14 cellular contexts compared by ENCODE assay signal in the genomic region with DNA sequence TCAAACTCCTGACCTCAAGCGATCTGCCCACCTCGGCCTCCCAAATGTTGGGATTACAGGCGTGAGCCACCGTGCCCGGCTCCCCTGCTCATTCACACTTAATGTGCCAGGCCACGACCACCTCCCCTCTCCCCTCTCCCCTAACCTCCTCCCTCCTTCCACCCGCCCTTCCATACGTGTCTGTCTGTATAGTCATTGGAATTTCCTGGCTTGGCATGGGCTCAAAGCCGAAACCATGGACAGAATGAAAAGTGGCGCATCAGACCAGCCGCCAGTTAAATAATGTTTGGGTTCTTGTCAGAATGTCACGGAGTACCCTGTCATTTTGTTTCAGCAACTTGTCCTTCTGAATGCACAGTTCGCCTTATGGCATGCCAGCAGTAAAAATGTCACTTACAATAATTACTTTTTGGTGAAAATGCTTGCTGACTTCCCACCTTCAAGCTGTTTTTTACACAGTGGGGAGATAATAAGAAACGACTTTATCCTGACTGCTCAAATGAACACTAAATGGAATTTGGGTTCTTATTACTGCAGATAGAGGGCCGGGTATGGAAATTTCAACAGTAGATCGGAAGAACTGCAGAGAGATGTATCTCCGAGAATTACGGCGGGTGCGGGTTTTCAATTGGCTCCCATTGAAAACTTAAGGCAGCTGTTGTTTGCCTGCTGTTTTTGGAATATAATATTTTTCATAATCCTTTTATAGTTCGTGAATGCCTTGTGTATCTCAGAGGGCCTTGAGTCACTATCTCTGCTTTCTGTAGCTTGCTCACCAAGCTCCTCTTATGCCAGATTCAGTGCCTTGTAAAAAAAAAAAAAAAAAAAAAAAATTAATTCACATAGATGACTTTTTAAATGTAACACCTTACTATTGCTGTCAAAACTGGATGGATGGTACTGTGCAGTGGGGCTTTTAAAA.
A peak's percentile ranks its signal among the peaks of the same experiment; 100 is the strongest.
DNase-seq lines count a peak whose midpoint lies in the region; ATAC-seq and TF ChIP-seq lines count a peak whose summit lies in the region.
"Had no signal": no experiment of that assay in that cellular context is flagged by ENCODE, and none has a peak within 500 bp of the region (broad histone marks: within the 10 kb centered on the region; RNA-seq: fewer than 3 reads in every experiment).

No MANE protein-coding gene starts in this region.

- no peaks in the 10 kb centered on the region for H3K9me3 ChIP-seq in A673 (ENCODE audit: low read depth, low read length, poor library complexity, severe bottlenecking)
- H3K9me3 ChIP-seq in Caco-2: no peaks in the 10 kb centered on the region

- POLR2A ChIA-PET in A673 (lab: Charles Lee; ENCODE audit: low non-redundant PET): no interaction called here
- POLR2A ChIA-PET in Caco-2 (lab: Charles Lee): no interaction called here

- no peak overlapping the region for H3K4me3 ChIP-seq in A673 (ENCODE audit: low read depth, low read length, poor library complexity, severe bottlenecking)
- H3K4me3 ChIP-seq in brain microvascular endothelial cell (ENCODE audit: low read depth, low read length): no peak overlapping the region
- H3K4me3 ChIP-seq in kidney epithelial cell (ENCODE audit: low read depth, low read length): no peak overlapping the region
- H3K4me3 ChIP-seq in Caco-2 (ENCODE audit: low read depth, low read length): no peak overlapping the region
- H3K4me3 ChIP-seq: GM23338 had no signal

- H3K27ac ChIP-seq in A673 (ENCODE audit: low read depth, low read length, poor library complexity, severe bottlenecking): no peak overlapping the region
- peak overlapping the region; percentile 34 for H3K27ac ChIP-seq in brain microvascular endothelial cell

- TF ChIP-seq CTCF in A673 (conservative IDR thresholded peaks at IDR 0.05; ENCODE audit: low read depth, low read length) (no peak), brain microvascular endothelial cell (IDR thresholded peaks at IDR 0.05; ENCODE audit: low read depth, low read length, missing control alignments) (no peak), kidney epithelial cell (IDR thresholded peaks at IDR 0.05; ENCODE audit: insufficient read depth, low read length, poor library complexity, severe bottlenecking) (no peak), Caco-2 (IDR thresholded peaks at IDR 0.05; ENCODE audit: insufficient read depth in 1 of 2, low read depth in 1 of 2, low read length in 1 of 2, severe bottlenecking in 1 of 2, unreplicated experiment in 1 of 2) (no peak)

- CTCF ChIA-PET in A673 (lab: Charles Lee): interaction anchor here (0.6 kb wide), 1 partner anchor 15 kb away, joined by 3 read pairs; no protein-coding TSS in a partner anchor
- CTCF ChIA-PET in Caco-2 (lab: Charles Lee): interaction anchor here (0.5 to 0.6 kb wide), 2 partner anchors 685 to 1035 kb away, joined by 4 to 5 read pairs; no protein-coding TSS in a partner anchor

- H3K27ac Mint-ChIP-seq in Caco-2 (ENCODE audit: unreplicated experiment): no peak overlapping the region
- H3K27ac Mint-ChIP-seq in stimulated activated naive B cell treated with anti-CD40 and anti-IgM and Interleukin-4, amounts not matched to agents 10 μg/mL and 1 μg/mL and 100 μg/mL, for 72 hours: no peak overlapping the region
- H3K27ac Mint-ChIP-seq in activated naive CD8-positive, alpha-beta T cell treated with anti-CD3 and anti-CD28 coated beads for 36 hours: no peak overlapping the region
- H3K27ac Mint-ChIP-seq: dendritic cell treated with granulocyte-macrophage colony-stimulating factor and Interleukin-4, amounts not matched to agents 40 ng/mL and 50 ng/mL, for 4 days; GM23338 had no signal

- H3K4me1 ChIP-seq in A673 (ENCODE audit: insufficient read depth, low read length, poor library complexity, severe bottlenecking) (peaks cover 9% of the 10 kb centered on the region), Caco-2 (no peaks in the 10 kb centered on the region)

- in situ Hi-C loops in brain microvascular endothelial cell (cut with HindIII; ENCODE audit: low pct_ligation_motif_present, low sequenced_read_pairs): no loop called here

- H3K27me3 Mint-ChIP-seq in Caco-2 (ENCODE audit: insufficient read depth, unreplicated experiment): no peaks in the 10 kb centered on the region
- no peaks in the 10 kb centered on the region for H3K27me3 Mint-ChIP-seq in stimulated activated naive B cell treated with anti-CD40 and anti-IgM and Interleukin-4, amounts not matched to agents 10 μg/mL and 1 μg/mL and 100 μg/mL, for 72 hours
- H3K27me3 Mint-ChIP-seq in activated naive CD8-positive, alpha-beta T cell treated with anti-CD3 and anti-CD28 coated beads for 36 hours: no peaks in the 10 kb centered on the region
- H3K27me3 Mint-ChIP-seq: dendritic cell treated with granulocyte-macrophage colony-stimulating factor and Interleukin-4, amounts not matched to agents 40 ng/mL and 50 ng/mL, for 4 days had no signal

- no peak for ATAC-seq in stimulated activated naive B cell treated with anti-CD40 and anti-IgM and Interleukin-4, amounts not matched to agents 10 μg/mL and 1 μg/mL and 100 μg/mL, for 72 hours (replicated peaks)

- H3K36me3 ChIP-seq in A673 (ENCODE audit: insufficient read depth, low read length, poor library complexity, severe bottlenecking): no peaks in the 10 kb centered on the region
- H3K36me3 ChIP-seq in brain microvascular endothelial cell (replicated peaks): no peaks in the 10 kb centered on the region
- no peaks in the 10 kb centered on the region for H3K36me3 ChIP-seq in kidney epithelial cell (ENCODE audit: control insufficient read depth, insufficient read depth, low read length)
- H3K36me3 ChIP-seq in Caco-2 (ENCODE audit: control insufficient read depth, insufficient read depth, low read length): no peaks in the 10 kb centered on the region; the same call in 1 of the 2 replicates

- H3K36me3 Mint-ChIP-seq in Caco-2 (ENCODE audit: insufficient read depth, unreplicated experiment): peaks cover 65% of the 10 kb centered on the region
- H3K36me3 Mint-ChIP-seq in stimulated activated naive B cell treated with anti-CD40 and anti-IgM and Interleukin-4, amounts not matched to agents 10 μg/mL and 1 μg/mL and 100 μg/mL, for 72 hours: peaks cover 12 to 18% of the 10 kb centered on the region in 2 donors
- no peaks in the 10 kb centered on the region for H3K36me3 Mint-ChIP-seq in activated naive CD8-positive, alpha-beta T cell treated with anti-CD3 and anti-CD28 coated beads for 36 hours

- DNase-seq in A673 (ENCODE audit: low spot score) (peak; percentile 48), M059J (ENCODE audit: low read depth) (peak; percentile 17), brain microvascular endothelial cell (peak; percentile 77), kidney epithelial cell (ENCODE audit: low read depth) (peak; percentile 1), Caco-2 (no peak), epidermal melanocyte (ENCODE audit: insufficient read length, low spot score) (no peak)
- no peak for DNase-seq in stimulated activated naive B cell treated with anti-CD40 and anti-IgM and Interleukin-4, amounts not matched to agents 10 μg/mL and 1 μg/mL and 100 μg/mL, for 72 hours
- no peak for DNase-seq in activated naive CD8-positive, alpha-beta T cell treated with anti-CD3 and anti-CD28 coated beads for 36 hours
- DNase-seq: activated T-cell treated with anti-CD3 and anti-CD28 coated beads, Interleukin-2, amount 50 U/mL, for 1 hour; NCI-H187 treated with DMSO at 0.1 percent for 48 hours; NCI-H82; stimulated activated naive CD4-positive, alpha-beta T cell treated with Interleukin-2 at 50 U/mL for 16 hours had no signal

- no peaks in the 10 kb centered on the region for H3K4me1 Mint-ChIP-seq in Caco-2 (ENCODE audit: low read depth, unreplicated experiment)
- H3K4me1 Mint-ChIP-seq in stimulated activated naive B cell treated with anti-CD40 and anti-IgM and Interleukin-4, amounts not matched to agents 10 μg/mL and 1 μg/mL and 100 μg/mL, for 72 hours: peaks cover 0 to 3% of the 10 kb centered on the region in 2 donors
- H3K4me1 Mint-ChIP-seq in activated naive CD8-positive, alpha-beta T cell treated with anti-CD3 and anti-CD28 coated beads for 36 hours: no peaks in the 10 kb centered on the region
- H3K4me1 Mint-ChIP-seq: GM23338 had no signal

- intact Hi-C loops in A673 (cut with micrococcal nuclease; ENCODE audit: unreplicated experiment) (no loop called here), Caco-2 (cut with micrococcal nuclease; ENCODE audit: unreplicated experiment) (no loop called here)

- H3K4me3 Mint-ChIP-seq in Caco-2 (ENCODE audit: unreplicated experiment): no peak overlapping the region
- H3K4me3 Mint-ChIP-seq in stimulated activated naive B cell treated with anti-CD40 and anti-IgM and Interleukin-4, amounts not matched to agents 10 μg/mL and 1 μg/mL and 100 μg/mL, for 72 hours: no peak overlapping the region
- H3K4me3 Mint-ChIP-seq in activated naive CD8-positive, alpha-beta T cell treated with anti-CD3 and anti-CD28 coated beads for 36 hours: no peak overlapping the region
- H3K4me3 Mint-ChIP-seq: dendritic cell treated with granulocyte-macrophage colony-stimulating factor and Interleukin-4, amounts not matched to agents 40 ng/mL and 50 ng/mL, for 4 days; GM23338 had no signal

- BruUV-seq in A673 (replicated peaks; lab: Mats Ljungman, UMichigan) (no TSS peak), Caco-2 (replicated peaks; lab: Mats Ljungman, UMichigan) (no TSS peak)

- H3K27me3 ChIP-seq in A673 (replicated peaks; ENCODE audit: insufficient read depth, low read depth, low read length, poor library complexity) (no peaks in the 10 kb centered on the region), brain microvascular endothelial cell (replicated peaks) (no peaks in the 10 kb centered on the region), kidney epithelial cell (ENCODE audit: control insufficient read depth, insufficient read depth, low read length) (no peaks in the 10 kb centered on the region), Caco-2 (replicated peaks; ENCODE audit: control insufficient read depth, insufficient read depth, low read length) (no peaks in the 10 kb centered on the region)

- no peaks in the 10 kb centered on the region for H3K9me3 Mint-ChIP-seq in Caco-2 (ENCODE audit: unreplicated experiment)
- H3K9me3 Mint-ChIP-seq in stimulated activated naive B cell treated with anti-CD40 and anti-IgM and Interleukin-4, amounts not matched to agents 10 μg/mL and 1 μg/mL and 100 μg/mL, for 72 hours: peaks cover 0 to 3% of the 10 kb centered on the region in 2 donors
- H3K9me3 Mint-ChIP-seq in activated naive CD8-positive, alpha-beta T cell treated with anti-CD3 and anti-CD28 coated beads for 36 hours: no peaks in the 10 kb centered on the region
- H3K9me3 Mint-ChIP-seq: dendritic cell treated with granulocyte-macrophage colony-stimulating factor and Interleukin-4, amounts not matched to agents 40 ng/mL and 50 ng/mL, for 4 days; GM23338 had no signal

Comparison
In these comparisons a context has a peak if more than half of its experiments do, and no peak if none do; other contexts are left out.
1. DNase-seq: peak in A673 (single experiment), M059J (single experiment), brain microvascular endothelial cell (single experiment) and kidney epithelial cell (single experiment); none in Caco-2 (0 of 2), stimulated activated naive B cell treated with anti-CD40 and anti-IgM and Interleukin-4, amounts not matched to agents 10 μg/mL and 1 μg/mL and 100 μg/mL, for 72 hours (single experiment), epidermal melanocyte (single experiment) and activated naive CD8-positive, alpha-beta T cell treated with anti-CD3 and anti-CD28 coated beads for 36 hours (single experiment).